In genomic region chr19:10514211-10515145, GRCh38 we compare ENCODE assay signal across 9 cellular contexts. TPM values are rescaled to one million over a fixed set of nuclear protein-coding genes. Genes with fewer than 3 reads are reported as not detected.
DNase-seq lines count a peak whose midpoint lies in the region; ATAC-seq and TF ChIP-seq lines count a peak whose summit lies in the region.
"Had no signal": no experiment of that assay in that cellular context is flagged by ENCODE, and none has a peak within 500 bp of the region (broad histone marks: within the 10 kb centered on the region; RNA-seq: fewer than 3 reads in every experiment).

No MANE protein-coding gene starts in this region.

- WGBS in mesenchymal stem cell = 59% methylated on average over 99 of the region's 107 CpGs

- no peak overlapping the region for H3K14ac ChIP-seq in mesenchymal stem cell (ENCODE audit: low read length in 2 of 2)

- peak; percentile 68 for ATAC-seq in activated naive CD8-positive, alpha-beta T cell treated with anti-CD3 and anti-CD28 coated beads, Interleukin-2, amount 10 ng/mL, durations not matched to agents 7 days and 5 days (ENCODE audit: low read depth)
- ATAC-seq in HG02938 (IDR thresholded peaks at IDR 0.05; ENCODE audit: unreplicated experiment) = no peak

- H2BK120ac ChIP-seq in mesenchymal stem cell (ENCODE audit: low read depth, low read length) = no peak overlapping the region

- H3K27ac Mint-ChIP-seq in activated naive CD8-positive, alpha-beta T cell treated with anti-CD3 and anti-CD28 coated beads, Interleukin-2, amount 10 ng/mL, durations not matched to agents 7 days and 5 days = no peak overlapping the region
- H3K27ac Mint-ChIP-seq: T-helper 1 cell treated with Interleukin-12 subunit alpha and Interleukin-12 subunit beta and Interleukin-4 antibody, amounts not matched to agents 30 μg/mL and 1 μg/mL, for 36 hours had no signal

- no peak overlapping the region for H2AK5ac ChIP-seq in mesenchymal stem cell (ENCODE audit: low read length, severe bottlenecking)

- H4K91ac ChIP-seq in mesenchymal stem cell (ENCODE audit: low read length) = peak overlapping the region; percentile 34

- H3K36me3 Mint-ChIP-seq in activated naive CD8-positive, alpha-beta T cell treated with anti-CD3 and anti-CD28 coated beads, Interleukin-2, amount 10 ng/mL, durations not matched to agents 7 days and 5 days = peaks cover 2% of the 10 kb centered on the region

- H3K4me1 ChIP-seq in mesenchymal stem cell (ENCODE audit: control insufficient read depth, insufficient read depth, low read depth, low read length) = peaks cover 23% of the 10 kb centered on the region
- peaks cover 0 to 9% of the 10 kb centered on the region in 2 donors for H3K4me1 ChIP-seq in uterus

- H3K27me3 ChIP-seq in mesenchymal stem cell (ENCODE audit: control insufficient read depth in 1 of 2, insufficient read depth in 1 of 2, low read length in 2 of 2) = peaks cover 14 to 62% of the 10 kb centered on the region in 2 experiments
- H3K27me3 ChIP-seq in uterus = peaks cover 9 to 26% of the 10 kb centered on the region in 2 donors

- H3K18ac ChIP-seq in mesenchymal stem cell (ENCODE audit: low read depth in 1 of 2, low read length in 2 of 2) = no peak overlapping the region

- H2AFZ ChIP-seq in mesenchymal stem cell (ENCODE audit: low read depth, low read length) = no peak overlapping the region

- H4K8ac ChIP-seq in mesenchymal stem cell (ENCODE audit: low read length) = peak overlapping the region; percentile 7

- no peak overlapping the region for H3K4me2 ChIP-seq in mesenchymal stem cell (ENCODE audit: low read length, poor library complexity, severe bottlenecking)

- peaks cover 74% of the 10 kb centered on the region for H3K27me3 Mint-ChIP-seq in activated naive CD8-positive, alpha-beta T cell treated with anti-CD3 and anti-CD28 coated beads, Interleukin-2, amount 10 ng/mL, durations not matched to agents 7 days and 5 days

- no peak overlapping the region for H3K23ac ChIP-seq in mesenchymal stem cell (ENCODE audit: low read length in 2 of 2)

- H3K27ac ChIP-seq in mesenchymal stem cell (ENCODE audit: low read length, poor library complexity, severe bottlenecking) (no peak overlapping the region), uterus (no peak overlapping the region)

- intact Hi-C loops in uterus (cut with DNase I; ENCODE audit: low total_unique reads) = no loop called here

- TF ChIP-seq POLR2A in uterus (IDR thresholded peaks at IDR 0.05) = no peak

- peak overlapping the region in 1 of 2 experiments; percentile 13 for H3K4ac ChIP-seq in mesenchymal stem cell (ENCODE audit: low read depth in 1 of 2, low read length in 2 of 2)

- no peaks in the 10 kb centered on the region for H3K79me1 ChIP-seq in mesenchymal stem cell (replicated peaks; ENCODE audit: low read length, poor library complexity, severe bottlenecking)

- no peak overlapping the region for H2BK5ac ChIP-seq in mesenchymal stem cell (ENCODE audit: low read depth, low read length, poor library complexity, severe bottlenecking)

- H3K4me1 Mint-ChIP-seq in activated naive CD8-positive, alpha-beta T cell treated with anti-CD3 and anti-CD28 coated beads, Interleukin-2, amount 10 ng/mL, durations not matched to agents 7 days and 5 days = peaks cover 31% of the 10 kb centered on the region

- H3K4me3 Mint-ChIP-seq in activated naive CD8-positive, alpha-beta T cell treated with anti-CD3 and anti-CD28 coated beads, Interleukin-2, amount 10 ng/mL, durations not matched to agents 7 days and 5 days = peak overlapping the region; percentile 79

- DNase-seq in AG20443 (ENCODE audit: low spot score) = peak; percentile 14
- peak; percentile 17 for DNase-seq in Jurkat, Clone E6-1 (ENCODE audit: low read depth, low spot score)
- peak; percentile 73 for DNase-seq in activated naive CD8-positive, alpha-beta T cell treated with anti-CD3 and anti-CD28 coated beads, Interleukin-2, amount 10 ng/mL, durations not matched to agents 7 days and 5 days
- no peak for DNase-seq in mesenchymal stem cell
- DNase-seq in UCSD-AML1 (lab: John Stamatoyannopoulos, UW; ENCODE audit: unreplicated experiment) = no peak
- DNase-seq in midbrain (lab: John Stamatoyannopoulos, UW) = no peak
- no peak for DNase-seq in uterus

- H3K9me3 Mint-ChIP-seq in activated naive CD8-positive, alpha-beta T cell treated with anti-CD3 and anti-CD28 coated beads, Interleukin-2, amount 10 ng/mL, durations not matched to agents 7 days and 5 days = no peaks in the 10 kb centered on the region
- H3K9me3 Mint-ChIP-seq: T-helper 1 cell treated with Interleukin-12 subunit alpha and Interleukin-12 subunit beta and Interleukin-4 antibody, amounts not matched to agents 30 μg/mL and 1 μg/mL, for 36 hours had no signal

- no peak overlapping the region for H3K4me3 ChIP-seq in Jurkat, Clone E6-1 (ENCODE audit: low read length)
- no peak overlapping the region for H3K4me3 ChIP-seq in mesenchymal stem cell (ENCODE audit: insufficient read depth in 1 of 2, low read depth in 1 of 2, low read length in 2 of 2)
- H3K4me3 ChIP-seq in uterus = no peak overlapping the region

- H2BK15ac ChIP-seq in mesenchymal stem cell (ENCODE audit: low read depth, poor library complexity, severe bottlenecking) = peak overlapping the region; percentile 18

- no peaks in the 10 kb centered on the region for H3K9me3 ChIP-seq in mesenchymal stem cell (ENCODE audit: control insufficient read depth, low read length)
- H3K9me3 ChIP-seq in uterus = no peaks in the 10 kb centered on the region

- H3K36me3 ChIP-seq in mesenchymal stem cell (ENCODE audit: control insufficient read depth in 1 of 2, insufficient read depth in 2 of 2, low read depth in 1 of 2, low read length in 2 of 2) = peaks cover 0 to 12% of the 10 kb centered on the region in 2 experiments
- H3K36me3 ChIP-seq in uterus = no peaks in the 10 kb centered on the region

- no peak overlapping the region for H2BK12ac ChIP-seq in mesenchymal stem cell (ENCODE audit: low read length in 2 of 2)

- no peak overlapping the region for H3K9ac ChIP-seq in mesenchymal stem cell (ENCODE audit: low read length)

- no peak for TF ChIP-seq CTCF in uterus (IDR thresholded peaks at IDR 0.05)

- POLR2A ChIA-PET in activated naive CD8-positive, alpha-beta T cell treated with anti-CD3 and anti-CD28 coated beads, Interleukin-2, amount 10 ng/mL, durations not matched to agents 7 days and 5 days (lab: Charles Lee) = no interaction called here

RNA-seq across cellular contexts. Expression of gene S1PR5, which starts 2.8 kb away (rescaled TPM):
- not detected for polyA plus RNA-seq in Jurkat, Clone E6-1 (2012; ENCODE audit: insufficient read depth, insufficient read length)
- total RNA-seq in activated naive CD8-positive, alpha-beta T cell treated with anti-CD3 and anti-CD28 coated beads, Interleukin-2, amount 10 ng/mL, durations not matched to agents 7 days and 5 days = 1 to 10 TPM; 3.3 to 4.7 TPM
- 5.2 TPM for polyA plus RNA-seq in mesenchymal stem cell (2013, experiment 1 of 2)
- 5.2 TPM for polyA plus RNA-seq in mesenchymal stem cell (2013, experiment 2 of 2)
- 1 to 10 TPM in 2 of 4 donors, not detected in 2; 1.8 to 2.6 TPM for total RNA-seq in uterus

RNA-seq across cellular contexts. Expression of gene KEAP1, which starts 11.3 kb away (rescaled TPM):
- polyA plus RNA-seq in Jurkat, Clone E6-1 (2012; ENCODE audit: insufficient read depth, insufficient read length) = 116 TPM
- total RNA-seq in activated naive CD8-positive, alpha-beta T cell treated with anti-CD3 and anti-CD28 coated beads, Interleukin-2, amount 10 ng/mL, durations not matched to agents 7 days and 5 days = 10 to 100 TPM; 82.2 to 82.7 TPM
- polyA plus RNA-seq in mesenchymal stem cell (2013, experiment 1 of 2) = 40.1 TPM
- polyA plus RNA-seq in mesenchymal stem cell (2013, experiment 2 of 2) = 37.6 TPM
- total RNA-seq in uterus = 100 to 1,000 TPM in 1 of 4 donors, 10 to 100 TPM in 3; 39.7 to 127 (median 56.8) TPM

RNA-seq across cellular contexts. Expression of gene ATG4D, which starts 29.2 kb away (rescaled TPM):
- 45.7 TPM for polyA plus RNA-seq in Jurkat, Clone E6-1 (2012; ENCODE audit: insufficient read depth, insufficient read length)
- total RNA-seq in activated naive CD8-positive, alpha-beta T cell treated with anti-CD3 and anti-CD28 coated beads, Interleukin-2, amount 10 ng/mL, durations not matched to agents 7 days and 5 days = 10 to 100 TPM; 50.4 to 66.6 TPM
- polyA plus RNA-seq in mesenchymal stem cell (2013, experiment 1 of 2) = 15.9 TPM
- 16.0 TPM for polyA plus RNA-seq in mesenchymal stem cell (2013, experiment 2 of 2)
- 10 to 100 TPM in 2 of 4 donors, 1 to 10 TPM in 2; 4.4 to 22.1 (median 8.4) TPM for total RNA-seq in uterus

RNA-seq across cellular contexts. Expression of gene KRI1, which starts 51.3 kb away (rescaled TPM):
- 89.3 TPM for polyA plus RNA-seq in Jurkat, Clone E6-1 (2012; ENCODE audit: insufficient read depth, insufficient read length)
- total RNA-seq in activated naive CD8-positive, alpha-beta T cell treated with anti-CD3 and anti-CD28 coated beads, Interleukin-2, amount 10 ng/mL, durations not matched to agents 7 days and 5 days = 10 to 100 TPM; 76.2 to 85.4 TPM
- polyA plus RNA-seq in mesenchymal stem cell (2013, experiment 1 of 2) = 12.8 TPM
- 12.4 TPM for polyA plus RNA-seq in mesenchymal stem cell (2013, experiment 2 of 2)
- 100 to 1,000 TPM in 1 of 4 donors, 10 to 100 TPM in 2, 1 to 10 TPM in 1; 9.0 to 152 (median 27.6) TPM for total RNA-seq in uterus

RNA-seq across cellular contexts. Expression of gene CDKN2D, which starts 54.3 kb away (rescaled TPM):
- polyA plus RNA-seq in Jurkat, Clone E6-1 (2012; ENCODE audit: insufficient read depth, insufficient read length) = 69.7 TPM
- total RNA-seq in activated naive CD8-positive, alpha-beta T cell treated with anti-CD3 and anti-CD28 coated beads, Interleukin-2, amount 10 ng/mL, durations not matched to agents 7 days and 5 days = 10 to 100 TPM; 93.0 to 95.9 TPM
- 6.9 TPM for polyA plus RNA-seq in mesenchymal stem cell (2013, experiment 1 of 2)
- 6.6 TPM for polyA plus RNA-seq in mesenchymal stem cell (2013, experiment 2 of 2)
- total RNA-seq in uterus = 10 to 100 TPM in 1 of 4 donors, 1 to 10 TPM in 3; 7.7 to 14.6 (median 7.8) TPM

Comparison
In these comparisons a context has a peak if more than half of its experiments do, and no peak if none do; other contexts are left out.
1. DNase-seq: peak in AG20443 (single experiment), Jurkat, Clone E6-1 (single experiment) and activated naive CD8-positive, alpha-beta T cell treated with anti-CD3 and anti-CD28 coated beads, Interleukin-2, amount 10 ng/mL, durations not matched to agents 7 days and 5 days (single experiment); none in mesenchymal stem cell (single experiment), UCSD-AML1 (single experiment), midbrain (single experiment) and uterus (0 of 2).